ENCODE assay signal across 1 cellular context in the genomic region with DNA sequence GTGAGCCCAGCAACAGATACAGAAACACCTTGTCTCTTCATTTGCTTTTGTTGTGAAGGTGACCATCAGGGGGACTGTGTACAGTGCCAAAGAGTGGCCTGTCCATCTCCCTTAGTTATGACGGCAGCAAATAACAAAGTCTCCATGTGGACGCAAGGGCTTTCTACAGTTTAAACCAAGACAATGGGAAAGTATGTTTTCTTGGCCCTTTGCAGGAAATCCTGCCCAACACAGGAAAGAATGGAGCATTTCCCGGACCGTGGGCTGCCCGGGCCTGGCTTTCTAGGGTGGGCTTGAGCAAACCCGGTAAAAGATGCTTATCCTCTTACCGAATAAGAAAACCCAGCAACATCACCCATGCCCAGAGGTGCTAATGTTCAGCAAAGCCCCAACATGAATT.
TF ChIP-seq lines count a peak whose summit lies in the region.

No MANE protein-coding gene starts in this region.

TF ChIP-seq in GM23338, 12 proteins besides CTCF, POLR2A, EP300 and RAD21:
- TF ChIP-seq, protein P1, sequence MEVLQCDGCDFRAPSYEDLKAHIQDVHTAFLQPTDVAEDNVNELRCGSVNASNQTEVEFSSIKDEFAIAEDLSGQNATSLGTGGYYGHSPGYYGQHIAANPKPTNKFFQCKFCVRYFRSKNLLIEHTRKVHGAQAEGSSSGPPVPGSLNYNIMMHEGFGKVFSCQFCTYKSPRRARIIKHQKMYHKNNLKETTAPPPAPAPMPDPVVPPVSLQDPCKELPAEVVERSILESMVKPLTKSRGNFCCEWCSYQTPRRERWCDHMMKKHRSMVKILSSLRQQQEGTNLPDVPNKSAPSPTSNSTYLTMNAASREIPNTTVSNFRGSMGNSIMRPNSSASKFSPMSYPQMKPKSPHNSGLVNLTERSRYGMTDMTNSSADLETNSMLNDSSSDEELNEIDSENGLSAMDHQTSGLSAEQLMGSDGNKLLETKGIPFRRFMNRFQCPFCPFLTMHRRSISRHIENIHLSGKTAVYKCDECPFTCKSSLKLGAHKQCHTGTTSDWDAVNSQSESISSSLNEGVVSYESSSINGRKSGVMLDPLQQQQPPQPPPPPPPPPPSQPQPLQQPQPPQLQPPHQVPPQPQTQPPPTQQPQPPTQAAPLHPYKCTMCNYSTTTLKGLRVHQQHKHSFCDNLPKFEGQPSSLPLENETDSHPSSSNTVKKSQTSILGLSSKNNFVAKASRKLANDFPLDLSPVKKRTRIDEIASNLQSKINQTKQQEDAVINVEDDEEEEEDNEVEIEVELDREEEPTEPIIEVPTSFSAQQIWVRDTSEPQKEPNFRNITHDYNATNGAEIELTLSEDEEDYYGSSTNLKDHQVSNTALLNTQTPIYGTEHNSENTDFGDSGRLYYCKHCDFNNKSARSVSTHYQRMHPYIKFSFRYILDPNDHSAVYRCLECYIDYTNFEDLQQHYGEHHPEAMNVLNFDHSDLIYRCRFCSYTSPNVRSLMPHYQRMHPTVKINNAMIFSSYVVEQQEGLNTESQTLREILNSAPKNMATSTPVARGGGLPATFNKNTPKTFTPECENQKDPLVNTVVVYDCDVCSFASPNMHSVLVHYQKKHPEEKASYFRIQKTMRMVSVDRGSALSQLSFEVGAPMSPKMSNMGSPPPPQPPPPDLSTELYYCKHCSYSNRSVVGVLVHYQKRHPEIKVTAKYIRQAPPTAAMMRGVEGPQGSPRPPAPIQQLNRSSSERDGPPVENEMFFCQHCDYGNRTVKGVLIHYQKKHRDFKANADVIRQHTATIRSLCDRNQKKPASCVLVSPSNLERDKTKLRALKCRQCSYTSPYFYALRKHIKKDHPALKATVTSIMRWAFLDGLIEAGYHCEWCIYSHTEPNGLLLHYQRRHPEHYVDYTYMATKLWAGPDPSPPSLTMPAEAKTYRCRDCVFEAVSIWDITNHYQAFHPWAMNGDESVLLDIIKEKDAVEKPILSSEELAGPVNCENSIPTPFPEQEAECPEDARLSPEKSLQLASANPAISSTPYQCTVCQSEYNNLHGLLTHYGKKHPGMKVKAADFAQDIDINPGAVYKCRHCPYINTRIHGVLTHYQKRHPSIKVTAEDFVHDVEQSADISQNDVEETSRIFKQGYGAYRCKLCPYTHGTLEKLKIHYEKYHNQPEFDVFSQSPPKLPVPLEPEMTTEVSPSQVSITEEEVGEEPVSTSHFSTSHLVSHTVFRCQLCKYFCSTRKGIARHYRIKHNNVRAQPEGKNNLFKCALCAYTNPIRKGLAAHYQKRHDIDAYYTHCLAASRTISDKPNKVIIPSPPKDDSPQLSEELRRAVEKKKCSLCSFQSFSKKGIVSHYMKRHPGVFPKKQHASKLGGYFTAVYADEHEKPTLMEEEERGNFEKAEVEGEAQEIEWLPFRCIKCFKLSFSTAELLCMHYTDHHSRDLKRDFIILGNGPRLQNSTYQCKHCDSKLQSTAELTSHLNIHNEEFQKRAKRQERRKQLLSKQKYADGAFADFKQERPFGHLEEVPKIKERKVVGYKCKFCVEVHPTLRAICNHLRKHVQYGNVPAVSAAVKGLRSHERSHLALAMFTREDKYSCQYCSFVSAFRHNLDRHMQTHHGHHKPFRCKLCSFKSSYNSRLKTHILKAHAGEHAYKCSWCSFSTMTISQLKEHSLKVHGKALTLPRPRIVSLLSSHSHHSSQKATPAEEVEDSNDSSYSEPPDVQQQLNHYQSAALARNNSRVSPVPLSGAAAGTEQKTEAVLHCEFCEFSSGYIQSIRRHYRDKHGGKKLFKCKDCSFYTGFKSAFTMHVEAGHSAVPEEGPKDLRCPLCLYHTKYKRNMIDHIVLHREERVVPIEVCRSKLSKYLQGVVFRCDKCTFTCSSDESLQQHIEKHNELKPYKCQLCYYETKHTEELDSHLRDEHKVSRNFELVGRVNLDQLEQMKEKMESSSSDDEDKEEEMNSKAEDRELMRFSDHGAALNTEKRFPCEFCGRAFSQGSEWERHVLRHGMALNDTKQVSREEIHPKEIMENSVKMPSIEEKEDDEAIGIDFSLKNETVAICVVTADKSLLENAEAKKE (CRISPR knock-in tag; IDR thresholded peaks at IDR 0.05), result no peak
- TF ChIP-seq STAT1 (IDR thresholded peaks at IDR 0.05; ENCODE audit: unreplicated experiment) (no peak), NANOG (IDR thresholded peaks at IDR 0.05; ENCODE audit: borderline replicate concordance) (no peak), JUNB (IDR thresholded peaks at IDR 0.05; ENCODE audit: unreplicated experiment) (no peak), POLR2AphosphoS5 (IDR thresholded peaks at IDR 0.05; ENCODE audit: low read depth) (no peak), EZH2 (IDR thresholded peaks at IDR 0.05; ENCODE audit: low read depth, unreplicated experiment) (no peak), ZNF331 (CRISPR knock-in tag; IDR thresholded peaks at IDR 0.05; ENCODE audit: low read depth) (no peak), EZH2phosphoT487 (IDR thresholded peaks at IDR 0.05; ENCODE audit: unreplicated experiment) (no peak), ZNF114 (CRISPR knock-in tag; IDR thresholded peaks at IDR 0.05) (no peak), CREB1 (CRISPR knock-in tag; IDR thresholded peaks at IDR 0.05; ENCODE audit: low read depth) (no peak)
- TF ChIP-seq, protein P2, sequence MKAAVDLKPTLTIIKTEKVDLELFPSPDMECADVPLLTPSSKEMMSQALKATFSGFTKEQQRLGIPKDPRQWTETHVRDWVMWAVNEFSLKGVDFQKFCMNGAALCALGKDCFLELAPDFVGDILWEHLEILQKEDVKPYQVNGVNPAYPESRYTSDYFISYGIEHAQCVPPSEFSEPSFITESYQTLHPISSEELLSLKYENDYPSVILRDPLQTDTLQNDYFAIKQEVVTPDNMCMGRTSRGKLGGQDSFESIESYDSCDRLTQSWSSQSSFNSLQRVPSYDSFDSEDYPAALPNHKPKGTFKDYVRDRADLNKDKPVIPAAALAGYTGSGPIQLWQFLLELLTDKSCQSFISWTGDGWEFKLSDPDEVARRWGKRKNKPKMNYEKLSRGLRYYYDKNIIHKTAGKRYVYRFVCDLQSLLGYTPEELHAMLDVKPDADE (IDR thresholded peaks at IDR 0.05), result no peak
- TF ChIP-seq, protein P3, sequence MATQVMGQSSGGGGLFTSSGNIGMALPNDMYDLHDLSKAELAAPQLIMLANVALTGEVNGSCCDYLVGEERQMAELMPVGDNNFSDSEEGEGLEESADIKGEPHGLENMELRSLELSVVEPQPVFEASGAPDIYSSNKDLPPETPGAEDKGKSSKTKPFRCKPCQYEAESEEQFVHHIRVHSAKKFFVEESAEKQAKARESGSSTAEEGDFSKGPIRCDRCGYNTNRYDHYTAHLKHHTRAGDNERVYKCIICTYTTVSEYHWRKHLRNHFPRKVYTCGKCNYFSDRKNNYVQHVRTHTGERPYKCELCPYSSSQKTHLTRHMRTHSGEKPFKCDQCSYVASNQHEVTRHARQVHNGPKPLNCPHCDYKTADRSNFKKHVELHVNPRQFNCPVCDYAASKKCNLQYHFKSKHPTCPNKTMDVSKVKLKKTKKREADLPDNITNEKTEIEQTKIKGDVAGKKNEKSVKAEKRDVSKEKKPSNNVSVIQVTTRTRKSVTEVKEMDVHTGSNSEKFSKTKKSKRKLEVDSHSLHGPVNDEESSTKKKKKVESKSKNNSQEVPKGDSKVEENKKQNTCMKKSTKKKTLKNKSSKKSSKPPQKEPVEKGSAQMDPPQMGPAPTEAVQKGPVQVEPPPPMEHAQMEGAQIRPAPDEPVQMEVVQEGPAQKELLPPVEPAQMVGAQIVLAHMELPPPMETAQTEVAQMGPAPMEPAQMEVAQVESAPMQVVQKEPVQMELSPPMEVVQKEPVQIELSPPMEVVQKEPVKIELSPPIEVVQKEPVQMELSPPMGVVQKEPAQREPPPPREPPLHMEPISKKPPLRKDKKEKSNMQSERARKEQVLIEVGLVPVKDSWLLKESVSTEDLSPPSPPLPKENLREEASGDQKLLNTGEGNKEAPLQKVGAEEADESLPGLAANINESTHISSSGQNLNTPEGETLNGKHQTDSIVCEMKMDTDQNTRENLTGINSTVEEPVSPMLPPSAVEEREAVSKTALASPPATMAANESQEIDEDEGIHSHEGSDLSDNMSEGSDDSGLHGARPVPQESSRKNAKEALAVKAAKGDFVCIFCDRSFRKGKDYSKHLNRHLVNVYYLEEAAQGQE (IDR thresholded peaks at IDR 0.05; ENCODE audit: unreplicated experiment), result no peak
